In the genomic region with DNA sequence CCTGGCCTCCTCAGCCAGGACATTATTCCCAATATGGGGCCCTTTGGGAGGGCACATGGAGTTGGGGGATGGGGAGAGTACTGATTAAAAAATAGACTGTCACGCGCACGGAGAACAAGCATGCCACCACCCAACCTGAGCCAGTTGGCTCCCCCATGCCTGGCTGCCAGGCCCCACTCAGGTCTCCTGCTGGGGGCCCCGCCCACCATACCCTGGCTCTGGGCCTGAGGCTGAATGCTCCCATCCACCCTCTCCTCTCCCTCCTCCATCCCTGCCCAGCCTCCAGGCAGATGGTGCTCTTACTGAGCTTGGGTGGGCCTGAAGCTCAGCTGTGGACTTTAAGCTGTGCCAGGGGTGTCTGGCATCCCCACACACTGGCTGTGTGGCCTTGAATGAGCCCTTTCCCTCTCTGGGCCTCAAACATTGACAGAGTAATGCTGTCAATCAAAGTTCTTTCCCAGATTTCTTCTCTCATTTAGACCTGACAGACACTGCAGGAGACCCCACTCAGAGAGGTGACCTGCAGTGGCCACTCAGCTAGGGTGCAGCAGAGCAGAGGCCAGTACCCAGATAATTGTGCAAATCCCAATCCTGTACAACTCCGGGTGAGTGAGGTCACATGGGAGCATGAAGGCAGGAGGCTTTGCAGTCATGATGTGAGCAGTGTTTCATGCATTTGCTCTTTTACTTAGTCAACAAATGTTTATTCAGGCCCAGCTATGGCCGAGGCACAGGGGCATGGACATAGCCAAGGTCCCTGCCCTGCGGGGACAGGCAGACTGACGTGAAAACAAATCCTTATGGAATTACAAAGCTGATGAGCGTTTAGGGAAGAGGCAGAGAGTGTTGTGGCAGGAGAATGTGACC, we compare ENCODE assay signal across 17 cellular contexts. TPM values are rescaled to one million over a fixed set of nuclear protein-coding genes. Genes with fewer than 3 reads are reported as not detected.
A peak's percentile ranks its signal among the peaks of the same experiment; 100 is the strongest.
DNase-seq lines count a peak whose midpoint lies in the region; ATAC-seq and TF ChIP-seq lines count a peak whose summit lies in the region.
"Had no signal": no experiment of that assay in that cellular context is flagged by ENCODE, and none has a peak within 500 bp of the region (broad histone marks: within the 10 kb centered on the region; RNA-seq: fewer than 3 reads in every experiment).

No MANE protein-coding gene starts in this region.

- TF ChIP-seq CTCF in WTC11 (IDR thresholded peaks at IDR 0.05) = no peak
- no peak for TF ChIP-seq CTCF in glutamatergic neuron (IDR thresholded peaks at IDR 0.05; ENCODE audit: partially characterized antibody, unreplicated experiment)
- TF ChIP-seq CTCF in mesothelial cell of epicardium (IDR thresholded peaks at IDR 0.05; ENCODE audit: unreplicated experiment) = no peak
- TF ChIP-seq CTCF in type B pancreatic cell (conservative IDR thresholded peaks at IDR 0.05) = no peak

- H3K27ac Mint-ChIP-seq in WTC11 (peak overlapping the region; percentile 33; the same call in 1 of the 2 replicates), glutamatergic neuron (ENCODE audit: unreplicated experiment) (peak overlapping the region; percentile 70), mesothelial cell of epicardium (peak overlapping the region; percentile 71), type B pancreatic cell (peak overlapping the region; percentile 24)
- H3K27ac Mint-ChIP-seq: activated naive CD8-positive, alpha-beta T cell treated with anti-CD3 and anti-CD28 coated beads for 36 hours; B cell had no signal

- CTCF ChIA-PET in WTC11 (lab: Charles Lee) = interaction anchor here (1.2 to 2.9 kb wide), 3 partner anchors 25 to 70 kb away, joined by 3 to 12 read pairs (median 5); a partner anchor contains a TSS

- no peaks in the 10 kb centered on the region for H3K36me3 Mint-ChIP-seq in WTC11
- H3K36me3 Mint-ChIP-seq in glutamatergic neuron (ENCODE audit: unreplicated experiment) = no peaks in the 10 kb centered on the region
- no peaks in the 10 kb centered on the region for H3K36me3 Mint-ChIP-seq in mesothelial cell of epicardium
- H3K36me3 Mint-ChIP-seq in type B pancreatic cell = no peaks in the 10 kb centered on the region
- H3K36me3 Mint-ChIP-seq: activated naive CD8-positive, alpha-beta T cell treated with anti-CD3 and anti-CD28 coated beads for 36 hours had no signal

- H3K9me3 Mint-ChIP-seq in WTC11 (no peaks in the 10 kb centered on the region), glutamatergic neuron (ENCODE audit: unreplicated experiment) (peaks cover 12% of the 10 kb centered on the region), mesothelial cell of epicardium (no peaks in the 10 kb centered on the region), type B pancreatic cell (no peaks in the 10 kb centered on the region)
- H3K9me3 Mint-ChIP-seq: activated naive CD8-positive, alpha-beta T cell treated with anti-CD3 and anti-CD28 coated beads for 36 hours had no signal

- peaks cover 4% of the 10 kb centered on the region; the same call in 1 of the 2 replicates for H3K4me1 Mint-ChIP-seq in WTC11
- peaks cover 50% of the 10 kb centered on the region for H3K4me1 Mint-ChIP-seq in glutamatergic neuron (ENCODE audit: low read depth, unreplicated experiment)
- H3K4me1 Mint-ChIP-seq in mesothelial cell of epicardium = peaks cover 44% of the 10 kb centered on the region
- peaks cover 30% of the 10 kb centered on the region for H3K4me1 Mint-ChIP-seq in type B pancreatic cell (ENCODE audit: unreplicated experiment)

- H3K4me3 Mint-ChIP-seq in WTC11 (no peak overlapping the region), glutamatergic neuron (ENCODE audit: unreplicated experiment) (peak overlapping the region; percentile 59), mesothelial cell of epicardium (no peak overlapping the region), type B pancreatic cell (no peak overlapping the region)
- H3K4me3 Mint-ChIP-seq: activated naive CD8-positive, alpha-beta T cell treated with anti-CD3 and anti-CD28 coated beads for 36 hours; B cell had no signal

- no peak for ATAC-seq in WTC11
- no peak for ATAC-seq in GM21737 (IDR thresholded peaks at IDR 0.05; ENCODE audit: unreplicated experiment)

- POLR2A ChIA-PET in WTC11 (lab: Charles Lee) = no interaction called here

- DNase-seq in WTC11 (ENCODE audit: low spot score) = no peak
- DNase-seq in glutamatergic neuron = no peak
- DNase-seq in mesothelial cell of epicardium (ENCODE audit: low spot score in 2 of 2, unreplicated experiment in 2 of 2) = no peak
- DNase-seq in type B pancreatic cell (ENCODE audit: extremely low spot score, unreplicated experiment) = no peak
- no peak for DNase-seq in cortex of kidney (lab: John Stamatoyannopoulos, UW)
- no peak for DNase-seq in SHP77 (lab: John Stamatoyannopoulos, UW)
- DNase-seq: activated naive CD8-positive, alpha-beta T cell treated with anti-CD3 and anti-CD28 coated beads for 36 hours; activated T-cell treated with anti-CD3 and anti-CD28 coated beads, Interleukin-2, amount 50 U/mL, for 1 hour; caudate nucleus; H7; mammary epithelial cell; MG63; NCI-H187 treated with DMSO at 0.1 percent for 48 hours; NCI-H526; PC-9 had no signal

- H3K27me3 Mint-ChIP-seq in WTC11 (ENCODE audit: low read depth) (peaks cover 7% of the 10 kb centered on the region), glutamatergic neuron (ENCODE audit: unreplicated experiment) (peaks cover 2% of the 10 kb centered on the region), mesothelial cell of epicardium (ENCODE audit: low read depth) (no peaks in the 10 kb centered on the region), type B pancreatic cell (peaks cover 5% of the 10 kb centered on the region)
- H3K27me3 Mint-ChIP-seq: B cell had no signal

TF ChIP-seq in WTC11, 78 proteins besides CTCF, POLR2A, EP300 and RAD21:
- TF ChIP-seq MXD4 (CRISPR knock-in tag; IDR thresholded peaks at IDR 0.05; ENCODE audit: borderline replicate concordance) = no peak
- no peak for TF ChIP-seq TP53 (CRISPR knock-in tag; IDR thresholded peaks at IDR 0.05)
- TF ChIP-seq, protein P1, sequence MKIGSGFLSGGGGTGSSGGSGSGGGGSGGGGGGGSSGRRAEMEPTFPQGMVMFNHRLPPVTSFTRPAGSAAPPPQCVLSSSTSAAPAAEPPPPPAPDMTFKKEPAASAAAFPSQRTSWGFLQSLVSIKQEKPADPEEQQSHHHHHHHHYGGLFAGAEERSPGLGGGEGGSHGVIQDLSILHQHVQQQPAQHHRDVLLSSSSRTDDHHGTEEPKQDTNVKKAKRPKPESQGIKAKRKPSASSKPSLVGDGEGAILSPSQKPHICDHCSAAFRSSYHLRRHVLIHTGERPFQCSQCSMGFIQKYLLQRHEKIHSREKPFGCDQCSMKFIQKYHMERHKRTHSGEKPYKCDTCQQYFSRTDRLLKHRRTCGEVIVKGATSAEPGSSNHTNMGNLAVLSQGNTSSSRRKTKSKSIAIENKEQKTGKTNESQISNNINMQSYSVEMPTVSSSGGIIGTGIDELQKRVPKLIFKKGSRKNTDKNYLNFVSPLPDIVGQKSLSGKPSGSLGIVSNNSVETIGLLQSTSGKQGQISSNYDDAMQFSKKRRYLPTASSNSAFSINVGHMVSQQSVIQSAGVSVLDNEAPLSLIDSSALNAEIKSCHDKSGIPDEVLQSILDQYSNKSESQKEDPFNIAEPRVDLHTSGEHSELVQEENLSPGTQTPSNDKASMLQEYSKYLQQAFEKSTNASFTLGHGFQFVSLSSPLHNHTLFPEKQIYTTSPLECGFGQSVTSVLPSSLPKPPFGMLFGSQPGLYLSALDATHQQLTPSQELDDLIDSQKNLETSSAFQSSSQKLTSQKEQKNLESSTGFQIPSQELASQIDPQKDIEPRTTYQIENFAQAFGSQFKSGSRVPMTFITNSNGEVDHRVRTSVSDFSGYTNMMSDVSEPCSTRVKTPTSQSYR (CRISPR knock-in tag; IDR thresholded peaks at IDR 0.05) = no peak
- TF ChIP-seq OVOL2 (CRISPR knock-in tag; IDR thresholded peaks at IDR 0.05; ENCODE audit: borderline replicate concordance) = no peak
- no peak for TF ChIP-seq SMAD3 (CRISPR knock-in tag; IDR thresholded peaks at IDR 0.05; ENCODE audit: borderline replicate concordance)
- no peak for TF ChIP-seq NFE2L1 (CRISPR knock-in tag; IDR thresholded peaks at IDR 0.05)
- no peak for TF ChIP-seq TEAD1 (CRISPR knock-in tag; IDR thresholded peaks at IDR 0.05)
- TF ChIP-seq, protein P2, sequence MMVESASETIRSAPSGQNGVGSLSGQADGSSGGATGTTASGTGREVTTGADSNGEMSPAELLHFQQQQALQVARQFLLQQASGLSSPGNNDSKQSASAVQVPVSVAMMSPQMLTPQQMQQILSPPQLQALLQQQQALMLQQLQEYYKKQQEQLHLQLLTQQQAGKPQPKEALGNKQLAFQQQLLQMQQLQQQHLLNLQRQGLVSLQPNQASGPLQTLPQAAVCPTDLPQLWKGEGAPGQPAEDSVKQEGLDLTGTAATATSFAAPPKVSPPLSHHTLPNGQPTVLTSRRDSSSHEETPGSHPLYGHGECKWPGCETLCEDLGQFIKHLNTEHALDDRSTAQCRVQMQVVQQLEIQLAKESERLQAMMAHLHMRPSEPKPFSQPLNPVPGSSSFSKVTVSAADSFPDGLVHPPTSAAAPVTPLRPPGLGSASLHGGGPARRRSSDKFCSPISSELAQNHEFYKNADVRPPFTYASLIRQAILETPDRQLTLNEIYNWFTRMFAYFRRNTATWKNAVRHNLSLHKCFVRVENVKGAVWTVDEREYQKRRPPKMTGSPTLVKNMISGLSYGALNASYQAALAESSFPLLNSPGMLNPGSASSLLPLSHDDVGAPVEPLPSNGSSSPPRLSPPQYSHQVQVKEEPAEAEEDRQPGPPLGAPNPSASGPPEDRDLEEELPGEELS (CRISPR knock-in tag; IDR thresholded peaks at IDR 0.05) = no peak
- TF ChIP-seq, protein P3, sequence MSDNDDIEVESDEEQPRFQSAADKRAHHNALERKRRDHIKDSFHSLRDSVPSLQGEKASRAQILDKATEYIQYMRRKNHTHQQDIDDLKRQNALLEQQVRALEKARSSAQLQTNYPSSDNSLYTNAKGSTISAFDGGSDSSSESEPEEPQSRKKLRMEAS (CRISPR knock-in tag; IDR thresholded peaks at IDR 0.05) = no peak
- TF ChIP-seq NR1H2 (CRISPR knock-in tag; IDR thresholded peaks at IDR 0.05) = no peak

RNA-seq across cellular contexts. Expression of a gene that starts 9.8 kb away (rescaled TPM):
- total RNA-seq in WTC11 (2021) (2.1 to 2.7 TPM (median 2.6 TPM) in 3 replicates), glutamatergic neuron (ENCODE audit: unreplicated experiment) (16.1 TPM), mesothelial cell of epicardium (84.4 to 86.6 TPM (median 85.3 TPM) in 3 replicates), type B pancreatic cell (ENCODE audit: low replicate concordance) (2.8 and 24.5 TPM in 2 replicates)

RNA-seq across cellular contexts. Expression of a gene that starts 30.4 kb away (rescaled TPM):
- total RNA-seq in WTC11 (2021) (11.6 to 14.5 TPM (median 13.7 TPM) in 3 replicates), glutamatergic neuron (ENCODE audit: unreplicated experiment) (0.64 TPM), mesothelial cell of epicardium (8.5 to 9.4 TPM (median 8.5 TPM) in 3 replicates), type B pancreatic cell (ENCODE audit: low replicate concordance) (0.17 and 6.1 TPM in 2 replicates)
- total RNA-seq: B cell, mammary epithelial cell, PC-9 had no signal
